ENCODE assay signal across 8 cellular contexts in the genomic region with DNA sequence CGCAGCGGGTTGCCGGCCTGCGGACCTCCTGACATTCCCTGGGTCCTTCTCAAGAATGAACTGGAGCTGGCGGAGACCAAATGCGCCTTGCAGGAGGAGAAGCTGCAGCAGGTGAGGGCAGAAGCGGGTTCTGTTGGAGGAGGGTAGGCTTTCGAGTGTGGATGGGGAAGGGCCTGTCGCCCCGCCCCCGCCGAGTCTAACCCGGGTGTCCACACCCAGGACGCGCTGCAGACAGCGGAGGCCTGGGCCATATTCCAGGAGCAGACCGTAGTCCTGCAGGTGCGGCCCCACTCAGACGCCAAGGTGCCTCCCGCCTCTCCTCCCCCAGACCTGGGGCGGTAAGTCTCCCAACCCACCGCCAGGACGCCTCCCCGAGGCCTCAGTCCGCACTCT.
DNase-seq lines count a peak whose midpoint lies in the region; ATAC-seq and TF ChIP-seq lines count a peak whose summit lies in the region.
"Not testable (repeated sequence)": the region's sequence is repeated elsewhere in the genome, so short reads cannot be mapped to it uniquely, and the experiment has no call there.

No MANE protein-coding gene starts in this region.

- peaks cover 4 to 11% (median 9%) of the 10 kb centered on the region in 3 donors for H3K4me1 ChIP-seq in gastroesophageal sphincter
- not testable (repeated sequence) for H3K4me1 ChIP-seq in neural progenitor cell

- H2AFZ ChIP-seq in neural progenitor cell (replicated peaks): not testable (repeated sequence)

- TF ChIP-seq CTCF in gastroesophageal sphincter (IDR thresholded peaks at IDR 0.05); neural progenitor cell (IDR thresholded peaks at IDR 0.05); type B pancreatic cell (conservative IDR thresholded peaks at IDR 0.05): not testable (repeated sequence)

- not testable (repeated sequence) for H3K27ac ChIP-seq in gastroesophageal sphincter, neural progenitor cell

- H3K36me3 ChIP-seq in gastroesophageal sphincter, neural progenitor cell: not testable (repeated sequence)

- not testable (repeated sequence) for H3K27me3 Mint-ChIP-seq in activated naive CD8-positive, alpha-beta T cell
- H3K27me3 Mint-ChIP-seq in neural progenitor cell (ENCODE audit: insufficient read depth, low read depth) (peaks cover 15% of the 10 kb centered on the region), type B pancreatic cell (peaks cover 18% of the 10 kb centered on the region)

- not testable (repeated sequence) for H3K9me3 Mint-ChIP-seq in activated naive CD8-positive, alpha-beta T cell (ENCODE audit: low read depth); neural progenitor cell; type B pancreatic cell

- not testable (repeated sequence) for H3K36me3 Mint-ChIP-seq in activated naive CD8-positive, alpha-beta T cell; neural progenitor cell; type B pancreatic cell

- not testable (repeated sequence) for H3K79me2 ChIP-seq in neural progenitor cell (ENCODE audit: low read depth)

- peak overlapping the region; percentile 71 for H3K4me2 ChIP-seq in neural progenitor cell

- ATAC-seq in GM18519 (IDR thresholded peaks at IDR 0.05; ENCODE audit: low FRiP score, unreplicated experiment) (peak; percentile 12), GM21825 (IDR thresholded peaks at IDR 0.05; ENCODE audit: unreplicated experiment) (peak; percentile 16), HG03135 (IDR thresholded peaks at IDR 0.05; ENCODE audit: unreplicated experiment) (peak; percentile 12), SK-N-SH treated with all-trans-retinoic acid at 6 μM for 48 hours (peak; percentile 46), gastroesophageal sphincter (peak; percentile 44)

- not testable (repeated sequence) for TF ChIP-seq POLR2A in gastroesophageal sphincter (IDR thresholded peaks at IDR 0.05)

- H3K9ac ChIP-seq in neural progenitor cell: not testable (repeated sequence)

- H3F3A ChIP-seq in neural progenitor cell (ENCODE audit: low read depth): peaks cover 33% of the 10 kb centered on the region

- H3K27me3 ChIP-seq in gastroesophageal sphincter: not testable (repeated sequence)
- H3K27me3 ChIP-seq in neural progenitor cell: peaks cover 26% of the 10 kb centered on the region

- H3K4me3 Mint-ChIP-seq in activated naive CD8-positive, alpha-beta T cell: peak overlapping the region; percentile 95
- H3K4me3 Mint-ChIP-seq in neural progenitor cell (peak overlapping the region; percentile 96), type B pancreatic cell (peak overlapping the region; percentile 98)

- peaks cover 10% of the 10 kb centered on the region for H3K4me1 Mint-ChIP-seq in activated naive CD8-positive, alpha-beta T cell (ENCODE audit: low read depth)
- not testable (repeated sequence) for H3K4me1 Mint-ChIP-seq in neural progenitor cell; type B pancreatic cell (ENCODE audit: unreplicated experiment)

- no CpG with 5 or more reads among the region's 25 CpGs for WGBS in gastroesophageal sphincter (ENCODE audit: low coverage in 1 of 2), 2 donors

- H3K9me3 ChIP-seq in gastroesophageal sphincter; neural progenitor cell (ENCODE audit: low read depth): not testable (repeated sequence)

- DNase-seq in neural progenitor cell (ENCODE audit: low spot score); type B pancreatic cell (ENCODE audit: extremely low spot score, unreplicated experiment): not testable (repeated sequence)

- not testable (repeated sequence) for H4K20me1 ChIP-seq in neural progenitor cell (ENCODE audit: low read depth)

- H3K4me3 ChIP-seq in gastroesophageal sphincter (peak overlapping the region; percentile 45 to 65), neural progenitor cell (peak overlapping the region; percentile 38)

- TF ChIP-seq EP300 in gastroesophageal sphincter (IDR thresholded peaks at IDR 0.05): not testable (repeated sequence)

- not testable (repeated sequence) for H3K27ac Mint-ChIP-seq in activated naive CD8-positive, alpha-beta T cell; neural progenitor cell
- peak overlapping the region; percentile 100 for H3K27ac Mint-ChIP-seq in type B pancreatic cell
